Comparison of ENCODE assay signal across 1 cellular context in the genomic region with DNA sequence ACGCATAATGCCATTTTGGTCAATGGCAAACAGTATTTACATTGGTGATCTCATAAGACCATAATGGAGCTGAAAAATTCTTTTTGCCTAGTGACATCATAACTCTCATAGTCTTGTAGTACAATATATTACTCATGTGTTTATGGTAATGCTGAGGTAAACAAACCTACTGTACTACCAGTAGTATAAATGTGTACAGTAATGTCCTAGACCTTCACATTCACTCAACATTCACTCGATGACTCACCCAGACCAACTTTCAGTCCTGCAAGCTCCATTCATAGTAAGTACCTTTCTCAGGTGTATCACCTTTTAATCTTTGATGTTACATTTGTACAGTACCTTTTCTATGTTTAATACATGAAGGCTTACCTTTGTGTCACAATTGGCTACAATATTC.
TF ChIP-seq lines count a peak whose summit lies in the region.

No MANE protein-coding gene starts in this region.

TF ChIP-seq in GM23338, 12 proteins besides CTCF, POLR2A, EP300 and RAD21 (continued from another document):
- TF ChIP-seq, protein P1, sequence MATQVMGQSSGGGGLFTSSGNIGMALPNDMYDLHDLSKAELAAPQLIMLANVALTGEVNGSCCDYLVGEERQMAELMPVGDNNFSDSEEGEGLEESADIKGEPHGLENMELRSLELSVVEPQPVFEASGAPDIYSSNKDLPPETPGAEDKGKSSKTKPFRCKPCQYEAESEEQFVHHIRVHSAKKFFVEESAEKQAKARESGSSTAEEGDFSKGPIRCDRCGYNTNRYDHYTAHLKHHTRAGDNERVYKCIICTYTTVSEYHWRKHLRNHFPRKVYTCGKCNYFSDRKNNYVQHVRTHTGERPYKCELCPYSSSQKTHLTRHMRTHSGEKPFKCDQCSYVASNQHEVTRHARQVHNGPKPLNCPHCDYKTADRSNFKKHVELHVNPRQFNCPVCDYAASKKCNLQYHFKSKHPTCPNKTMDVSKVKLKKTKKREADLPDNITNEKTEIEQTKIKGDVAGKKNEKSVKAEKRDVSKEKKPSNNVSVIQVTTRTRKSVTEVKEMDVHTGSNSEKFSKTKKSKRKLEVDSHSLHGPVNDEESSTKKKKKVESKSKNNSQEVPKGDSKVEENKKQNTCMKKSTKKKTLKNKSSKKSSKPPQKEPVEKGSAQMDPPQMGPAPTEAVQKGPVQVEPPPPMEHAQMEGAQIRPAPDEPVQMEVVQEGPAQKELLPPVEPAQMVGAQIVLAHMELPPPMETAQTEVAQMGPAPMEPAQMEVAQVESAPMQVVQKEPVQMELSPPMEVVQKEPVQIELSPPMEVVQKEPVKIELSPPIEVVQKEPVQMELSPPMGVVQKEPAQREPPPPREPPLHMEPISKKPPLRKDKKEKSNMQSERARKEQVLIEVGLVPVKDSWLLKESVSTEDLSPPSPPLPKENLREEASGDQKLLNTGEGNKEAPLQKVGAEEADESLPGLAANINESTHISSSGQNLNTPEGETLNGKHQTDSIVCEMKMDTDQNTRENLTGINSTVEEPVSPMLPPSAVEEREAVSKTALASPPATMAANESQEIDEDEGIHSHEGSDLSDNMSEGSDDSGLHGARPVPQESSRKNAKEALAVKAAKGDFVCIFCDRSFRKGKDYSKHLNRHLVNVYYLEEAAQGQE (IDR thresholded peaks at IDR 0.05; ENCODE audit: unreplicated experiment): no peak
- TF ChIP-seq EZH2 (IDR thresholded peaks at IDR 0.05; ENCODE audit: low read depth, unreplicated experiment): no peak
- TF ChIP-seq NANOG (IDR thresholded peaks at IDR 0.05; ENCODE audit: borderline replicate concordance): no peak
- TF ChIP-seq STAT1 (IDR thresholded peaks at IDR 0.05; ENCODE audit: unreplicated experiment): no peak
- TF ChIP-seq, protein P2, sequence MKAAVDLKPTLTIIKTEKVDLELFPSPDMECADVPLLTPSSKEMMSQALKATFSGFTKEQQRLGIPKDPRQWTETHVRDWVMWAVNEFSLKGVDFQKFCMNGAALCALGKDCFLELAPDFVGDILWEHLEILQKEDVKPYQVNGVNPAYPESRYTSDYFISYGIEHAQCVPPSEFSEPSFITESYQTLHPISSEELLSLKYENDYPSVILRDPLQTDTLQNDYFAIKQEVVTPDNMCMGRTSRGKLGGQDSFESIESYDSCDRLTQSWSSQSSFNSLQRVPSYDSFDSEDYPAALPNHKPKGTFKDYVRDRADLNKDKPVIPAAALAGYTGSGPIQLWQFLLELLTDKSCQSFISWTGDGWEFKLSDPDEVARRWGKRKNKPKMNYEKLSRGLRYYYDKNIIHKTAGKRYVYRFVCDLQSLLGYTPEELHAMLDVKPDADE (IDR thresholded peaks at IDR 0.05): no peak
